In genomic region chr6:26032387-26033131, GRCh38 we compare ENCODE assay signal across 1 cellular context.
TF ChIP-seq lines count a peak whose summit lies in the region.

No MANE protein-coding gene starts in this region.

TF ChIP-seq in K562, 482 proteins besides CTCF, POLR2A, EP300 and RAD21 (continued from another document):
- TF ChIP-seq ZNF146 (CRISPR knock-in tag; IDR thresholded peaks at IDR 0.05; ENCODE audit: unreplicated experiment) (no peak), HDAC1 (IDR thresholded peaks at IDR 0.05) (no peak; a peak in 1 of 4 replicates), PCBP1 (IDR thresholded peaks at IDR 0.05; ENCODE audit: low read depth, low read length, poor library complexity, severe bottlenecking) (no peak), MCM2 (IDR thresholded peaks at IDR 0.05; ENCODE audit: low read depth) (no peak), SRF (CRISPR knock-in tag; IDR thresholded peaks at IDR 0.05) (no peak), KHSRP (IDR thresholded peaks at IDR 0.05) (no peak), ZC3H11A (IDR thresholded peaks at IDR 0.05; ENCODE audit: low read depth, low read length) (no peak), ZFP36 (IDR thresholded peaks at IDR 0.05; ENCODE audit: low read depth, low read length, partially characterized antibody) (no peak), HDAC3 (IDR thresholded peaks at IDR 0.05; ENCODE audit: borderline replicate concordance, partially characterized antibody) (no peak), E2F4 (CRISPR knock-in tag; IDR thresholded peaks at IDR 0.05; ENCODE audit: low read depth) (no peak), NFE2L1 (tag; IDR thresholded peaks at IDR 0.05; ENCODE audit: borderline replicate concordance, low read depth) (no peak), WHSC1 (IDR thresholded peaks at IDR 0.05; ENCODE audit: low read length) (no peak), HCFC1 (IDR thresholded peaks at IDR 0.05; ENCODE audit: low read depth, low read length) (no peak), ZNF830 (CRISPR knock-in tag; IDR thresholded peaks at IDR 0.05) (0 out of 2 replicates have a peak, but pooled peaks have one; percentile 19), SREBF1 (IDR thresholded peaks at IDR 0.05; ENCODE audit: borderline replicate concordance, low read depth, low read length) (no peak), ATF4 (CRISPR knock-in tag; IDR thresholded peaks at IDR 0.05) (no peak), ID3 (CRISPR knock-in tag; IDR thresholded peaks at IDR 0.05) (no peak), ID3 (tag; IDR thresholded peaks at IDR 0.05) (peak; percentile 14; the same call in 1 of the 2 replicates), TCF15 (CRISPR knock-in tag; IDR thresholded peaks at IDR 0.05) (no peak), HNRNPUL1 (IDR thresholded peaks at IDR 0.05; ENCODE audit: low read length) (peak; percentile 58; the same call in 1 of the 2 replicates), ZNF717 (CRISPR knock-in tag; IDR thresholded peaks at IDR 0.05) (no peak), FOXJ2 (tag; IDR thresholded peaks at IDR 0.05) (no peak), DMBX1 (CRISPR knock-in tag; IDR thresholded peaks at IDR 0.05; ENCODE audit: borderline replicate concordance) (peak; percentile 23; the same call in 1 of the 2 replicates), ZNF589 (CRISPR knock-in tag; IDR thresholded peaks at IDR 0.05; ENCODE audit: low read depth) (no peak), TAL1 (IDR thresholded peaks at IDR 0.05) (0 out of 2 replicates have a peak, but pooled peaks have one; percentile 18), PYGO2 (tag; IDR thresholded peaks at IDR 0.05) (peak; percentile 47; the same call in 1 of the 2 replicates), PATZ1 (CRISPR knock-in tag; IDR thresholded peaks at IDR 0.05; ENCODE audit: borderline replicate concordance) (no peak), ATF6 (CRISPR knock-in tag; IDR thresholded peaks at IDR 0.05) (no peak), ZNF121 (CRISPR knock-in tag; conservative IDR thresholded peaks at IDR 0.05) (no peak), NR1H2 (CRISPR knock-in tag; IDR thresholded peaks at IDR 0.05) (0 out of 2 replicates have a peak, but pooled peaks have one; percentile 15), ZNF431 (CRISPR knock-in tag; IDR thresholded peaks at IDR 0.05) (no peak), POU5F1 (IDR thresholded peaks at IDR 0.05; ENCODE audit: borderline replicate concordance, low read depth, low read length, partially characterized antibody) (no peak), PURB (CRISPR knock-in tag; IDR thresholded peaks at IDR 0.05; ENCODE audit: low read depth) (no peak), E2F5 (CRISPR knock-in tag; IDR thresholded peaks at IDR 0.05) (no peak), SAFB (IDR thresholded peaks at IDR 0.05; ENCODE audit: borderline replicate concordance, low read depth, low read length) (no peak), CBX5 (IDR thresholded peaks at IDR 0.05; ENCODE audit: borderline replicate concordance, low read depth) (no peak), COPS2 (conservative IDR thresholded peaks at IDR 0.05) (no peak), ZNF253 (CRISPR knock-in tag; conservative IDR thresholded peaks at IDR 0.05) (0 out of 2 replicates have a peak, but pooled peaks have one; percentile 65), ETV1 (tag; conservative IDR thresholded peaks at IDR 0.05; ENCODE audit: low read depth) (no peak), BMI1 (IDR thresholded peaks at IDR 0.05; ENCODE audit: low read length) (no peak), CREM (IDR thresholded peaks at IDR 0.05; ENCODE audit: low read depth) (no peak), ZBTB7A (IDR thresholded peaks at IDR 0.05; ENCODE audit: borderline replicate concordance, control insufficient read depth, low read depth, low read length) (no peak), PHB (CRISPR knock-in tag; IDR thresholded peaks at IDR 0.05) (no peak), E2F1 (CRISPR knock-in tag; IDR thresholded peaks at IDR 0.05) (no peak), SMARCC2 (IDR thresholded peaks at IDR 0.05; ENCODE audit: low read depth) (peak; percentile 11; the same call in 1 of the 2 replicates), NR0B1 (IDR thresholded peaks at IDR 0.05; ENCODE audit: partially characterized antibody) (no peak), SMAD4 (CRISPR knock-in tag; conservative IDR thresholded peaks at IDR 0.05) (no peak), NFE2 (IDR thresholded peaks at IDR 0.05; ENCODE audit: low read depth) (no peak), HEY1 (CRISPR knock-in tag; IDR thresholded peaks at IDR 0.05; ENCODE audit: borderline replicate concordance) (no peak), FOSL1 (tag; conservative IDR thresholded peaks at IDR 0.05) (0 out of 2 replicates have a peak, but pooled peaks have one; percentile 3), ZNF224 (CRISPR knock-in tag; IDR thresholded peaks at IDR 0.05) (no peak), ATF7 (IDR thresholded peaks at IDR 0.05) (no peak; the same call in 1 of the 2 replicates), ZC3H8 (IDR thresholded peaks at IDR 0.05) (no peak), ZNF780A (CRISPR knock-in tag; IDR thresholded peaks at IDR 0.05) (no peak), TEAD1 (CRISPR knock-in tag; IDR thresholded peaks at IDR 0.05) (peak in 1 of 2 experiments; percentile 94; a peak in 2 of 4 replicates), ZNF174 (CRISPR knock-in tag; IDR thresholded peaks at IDR 0.05) (0 out of 2 replicates have a peak, but pooled peaks have one; percentile 62), CHD2 (IDR thresholded peaks at IDR 0.05; ENCODE audit: low read depth, low read length) (no peak)
